Comparison of ENCODE assay signal across 8 cellular contexts in genomic region chr3:46860381-46861292, GRCh38. TPM values are rescaled to one million over a fixed set of nuclear protein-coding genes. Genes with fewer than 3 reads are reported as not detected.
DNase-seq lines count a peak whose midpoint lies in the region; ATAC-seq and TF ChIP-seq lines count a peak whose summit lies in the region.

No MANE protein-coding gene starts in this region.

- H3K4me3 Mint-ChIP-seq in activated CD8-positive, alpha-beta T cell treated with anti-CD3 and anti-CD28 coated beads for 36 hours = no peak overlapping the region

- ATAC-seq in activated CD8-positive, alpha-beta T cell treated with anti-CD3 and anti-CD28 coated beads for 36 hours = no peak
- ATAC-seq in left lobe of liver = no peak
- no peak for ATAC-seq in HG03469 (IDR thresholded peaks at IDR 0.05; ENCODE audit: unreplicated experiment)
- ATAC-seq in HG03521 (IDR thresholded peaks at IDR 0.05; ENCODE audit: unreplicated experiment) = no peak
- no peak for ATAC-seq in HG03442 (IDR thresholded peaks at IDR 0.05; ENCODE audit: unreplicated experiment)

- H3K27me3 Mint-ChIP-seq in activated CD8-positive, alpha-beta T cell treated with anti-CD3 and anti-CD28 coated beads for 36 hours = no peaks in the 10 kb centered on the region

- in situ Hi-C loops in GM13977 (cut with MboI; ENCODE audit: low pct_unique_long_range_greater_than_20kb, low sequenced_read_pairs, unreplicated experiment) = no loop called here

- no peak overlapping the region for H3K27ac Mint-ChIP-seq in activated CD8-positive, alpha-beta T cell treated with anti-CD3 and anti-CD28 coated beads for 36 hours

- H3K9me3 Mint-ChIP-seq in activated CD8-positive, alpha-beta T cell treated with anti-CD3 and anti-CD28 coated beads for 36 hours = no peaks in the 10 kb centered on the region

- TF ChIP-seq CTCF in AG10803 (conservative IDR thresholded peaks at IDR 0.05; ENCODE audit: low read length) = peak; percentile 38
- peak; percentile 47 for TF ChIP-seq CTCF in GM13977 (IDR thresholded peaks at IDR 0.05; ENCODE audit: extremely low read depth, insufficient read depth, missing control alignments)
- TF ChIP-seq CTCF in activated CD8-positive, alpha-beta T cell treated with anti-CD3 and anti-CD28 coated beads for 36 hours (IDR thresholded peaks at IDR 0.05) = peak; percentile 45

- H3K4me3 ChIP-seq in AG10803 (ENCODE audit: low read length) = no peak overlapping the region

- no peaks in the 10 kb centered on the region for H3K4me1 Mint-ChIP-seq in activated CD8-positive, alpha-beta T cell treated with anti-CD3 and anti-CD28 coated beads for 36 hours (ENCODE audit: low read depth)

- intact Hi-C loops in activated CD8-positive, alpha-beta T cell treated with anti-CD3 and anti-CD28 coated beads for 36 hours (cut with micrococcal nuclease) = no loop called here

- CTCF ChIA-PET in activated CD8-positive, alpha-beta T cell treated with anti-CD3 and anti-CD28 coated beads for 36 hours (lab: Charles Lee) = interaction anchor here (0.6 to 2.0 kb wide), 6 partner anchors 8 to 73 kb away, joined by 3 to 13 read pairs (median 4); no protein-coding TSS in a partner anchor

- DNase-seq in AG10803 (ENCODE audit: low read depth) = no peak
- DNase-seq in GM13977 (ENCODE audit: low spot score) = no peak
- peak; percentile 56 for DNase-seq in activated CD8-positive, alpha-beta T cell treated with anti-CD3 and anti-CD28 coated beads for 36 hours
- peak; percentile 44 for DNase-seq in left lobe of liver (ENCODE audit: low spot score)
- DNase-seq in NCI-H446 (lab: John Stamatoyannopoulos, UW) = no peak

- H3K36me3 Mint-ChIP-seq in activated CD8-positive, alpha-beta T cell treated with anti-CD3 and anti-CD28 coated beads for 36 hours (ENCODE audit: low read depth) = no peaks in the 10 kb centered on the region

- POLR2A ChIA-PET in activated CD8-positive, alpha-beta T cell treated with anti-CD3 and anti-CD28 coated beads for 36 hours (lab: Charles Lee) = interaction anchor here (1.0 kb wide), 1 partner anchor 165 kb away, joined by 3 read pairs; no protein-coding TSS in a partner anchor

RNA-seq across cellular contexts. Expression of gene MYL3, which starts 2.6 kb away (rescaled TPM):
- total RNA-seq in activated CD8-positive, alpha-beta T cell treated with anti-CD3 and anti-CD28 coated beads for 36 hours = not detected
- total RNA-seq in left lobe of liver = 1.4 TPM

RNA-seq across cellular contexts. Expression of gene PTH1R, which starts 16.9 kb away (rescaled TPM):
- not detected for total RNA-seq in activated CD8-positive, alpha-beta T cell treated with anti-CD3 and anti-CD28 coated beads for 36 hours
- total RNA-seq in left lobe of liver = 24.6 TPM

Comparison
In these comparisons a context has a peak if more than half of its experiments do, and no peak if none do; other contexts are left out.
1. DNase-seq: peak in activated CD8-positive, alpha-beta T cell treated with anti-CD3 and anti-CD28 coated beads for 36 hours (single experiment) and left lobe of liver (single experiment); none in AG10803 (single experiment), GM13977 (single experiment) and NCI-H446 (0 of 2).
2. RNA of gene PTH1R, which starts 16.9 kb away (total RNA-seq): 24.6 TPM in left lobe of liver (single experiment); not detected in activated CD8-positive, alpha-beta T cell treated with anti-CD3 and anti-CD28 coated beads for 36 hours; every median in the first group is over 10 times any median in the second.
3. Peak in every context shown above with its lines, with median percentiles within 50 percentile points of each other: CTCF ChIP-seq.